In genomic region chr3:140736863-140737460, GRCh38 we compare ENCODE assay signal across 8 cellular contexts. TPM values are rescaled to one million over a fixed set of nuclear protein-coding genes. Genes with fewer than 3 reads are reported as not detected.
A peak's percentile ranks its signal among the peaks of the same experiment; 100 is the strongest.
DNase-seq lines count a peak whose midpoint lies in the region; ATAC-seq, FAIRE-seq and TF ChIP-seq lines count a peak whose summit lies in the region.

No MANE protein-coding gene starts in this region.

- no peaks in the 10 kb centered on the region for H3K27me3 ChIP-seq in AG04450 (ENCODE audit: control insufficient read depth, insufficient read depth, low read length)
- peaks cover 14% of the 10 kb centered on the region for H3K27me3 ChIP-seq in astrocyte (ENCODE audit: insufficient read depth, low read length)

- H3K27me3 Mint-ChIP-seq in astrocyte (ENCODE audit: low read depth, unreplicated experiment) = peaks cover 19% of the 10 kb centered on the region

- no peaks in the 10 kb centered on the region for H4K20me1 ChIP-seq in astrocyte (ENCODE audit: insufficient read depth, low read length)

- in situ Hi-C loops in GM13976 (cut with MboI; ENCODE audit: low sequenced_read_pairs, unreplicated experiment) = loop anchor here (25.0 kb wide), 1 partner anchor 600 kb away; no protein-coding TSS in a partner anchor

- H3K4me3 ChIP-seq in AG04450 (ENCODE audit: low read depth, low read length) (no peak overlapping the region), astrocyte (ENCODE audit: insufficient read depth, low read depth, low read length) (no peak overlapping the region)

- POLR2A ChIA-PET in AG04450 (lab: Yijun Ruan, JAX) = no interaction called here

- no peaks in the 10 kb centered on the region for H3K36me3 Mint-ChIP-seq in astrocyte (ENCODE audit: low read depth, unreplicated experiment)

- no peak for ATAC-seq in GM19397 (IDR thresholded peaks at IDR 0.05; ENCODE audit: unreplicated experiment)

- no peak overlapping the region for H2AFZ ChIP-seq in astrocyte (ENCODE audit: low read depth, low read length)

- H3K4me1 Mint-ChIP-seq in astrocyte (ENCODE audit: low read depth, unreplicated experiment) = peaks cover 26% of the 10 kb centered on the region

- DNase-seq in AG04450 (ENCODE audit: low read depth, low spot score) (no peak), GM13976 (ENCODE audit: low spot score) (peak; percentile 26), NCI-H146 treated with DMSO at 0.1 percent for 48 hours (lab: John Stamatoyannopoulos, UW; ENCODE audit: unreplicated experiment) (peak; percentile 79), astrocyte (ENCODE audit: low read depth) (peak; percentile 10), iPS DF 19.7 (ENCODE audit: low read depth, low spot score) (peak; percentile 40), superior temporal gyrus (ENCODE audit: extremely low spot score) (peak; percentile 68), T-helper 9 cell (no peak)

- peaks cover 1% of the 10 kb centered on the region for H3K9me3 Mint-ChIP-seq in astrocyte (ENCODE audit: unreplicated experiment)

- H3K9me3 ChIP-seq in AG04450 (ENCODE audit: control insufficient read depth, insufficient read depth, low read length) (no peaks in the 10 kb centered on the region), astrocyte (ENCODE audit: insufficient read depth, low read depth, low read length) (no peaks in the 10 kb centered on the region)

- no peaks in the 10 kb centered on the region for H3K4me1 ChIP-seq in astrocyte (ENCODE audit: insufficient read depth, low read length)

- no peak overlapping the region for H3K27ac ChIP-seq in AG04450 (ENCODE audit: low read depth, low read length)
- no peak overlapping the region for H3K27ac ChIP-seq in astrocyte (ENCODE audit: low read depth, low read length)

- CTCF ChIA-PET in AG04450 (lab: Charles Lee) = interaction anchor here (0.5 to 0.6 kb wide), 2 partner anchors 649 to 799 kb away, joined by 3 read pairs; no protein-coding TSS in a partner anchor

- no peaks in the 10 kb centered on the region for H3K79me2 ChIP-seq in astrocyte (ENCODE audit: insufficient read depth, low read length)

- H3K27ac Mint-ChIP-seq in astrocyte (ENCODE audit: unreplicated experiment) = no peak overlapping the region

- H3K9ac ChIP-seq in astrocyte (ENCODE audit: low read length) = no peak overlapping the region

- TF ChIP-seq CTCF in AG04450 (IDR thresholded peaks at IDR 0.05; ENCODE audit: low read depth, low read length) (0 out of 2 replicates have a peak, but pooled peaks have one; percentile 13), GM13976 (IDR thresholded peaks at IDR 0.05; ENCODE audit: borderline replicate concordance, control extremely low read depth, extremely low read depth, insufficient read depth, missing control alignments) (peak; percentile 26), astrocyte (IDR thresholded peaks at IDR 0.05; ENCODE audit: insufficient read depth, low read depth, low read length) (peak; percentile 62)

- H3K4me3 Mint-ChIP-seq in astrocyte (ENCODE audit: unreplicated experiment) = no peak overlapping the region

- FAIRE-seq in astrocyte (lab: Jason Lieb, UNC) = no peak

- no peak overlapping the region for H3K4me2 ChIP-seq in astrocyte (ENCODE audit: low read length)

- H3K36me3 ChIP-seq in astrocyte (ENCODE audit: insufficient read depth, low read length) = no peaks in the 10 kb centered on the region

RNA-seq across cellular contexts. Expression of gene TRIM42, which starts 59.1 kb away (rescaled TPM):
- not detected in 2 replicates for polyA plus RNA-seq in AG04450 (2011; rRNA removed)
- not detected in 2 replicates for polyA minus RNA-seq in AG04450 (2011; rRNA and poly(A)+ RNA removed)
- total RNA-seq in astrocyte = not detected in 2 replicates

Comparison
In these comparisons a context has a peak if more than half of its experiments do, and no peak if none do; other contexts are left out.
1. DNase-seq: peak in GM13976 (single experiment), NCI-H146 treated with DMSO at 0.1 percent for 48 hours (single experiment), astrocyte (single experiment), iPS DF 19.7 (single experiment) and superior temporal gyrus (single experiment); none in AG04450 (single experiment) and T-helper 9 cell (single experiment).
2. Peak in every context shown above with its lines, with median percentiles within 50 percentile points of each other: CTCF ChIP-seq.